In the genomic region with DNA sequence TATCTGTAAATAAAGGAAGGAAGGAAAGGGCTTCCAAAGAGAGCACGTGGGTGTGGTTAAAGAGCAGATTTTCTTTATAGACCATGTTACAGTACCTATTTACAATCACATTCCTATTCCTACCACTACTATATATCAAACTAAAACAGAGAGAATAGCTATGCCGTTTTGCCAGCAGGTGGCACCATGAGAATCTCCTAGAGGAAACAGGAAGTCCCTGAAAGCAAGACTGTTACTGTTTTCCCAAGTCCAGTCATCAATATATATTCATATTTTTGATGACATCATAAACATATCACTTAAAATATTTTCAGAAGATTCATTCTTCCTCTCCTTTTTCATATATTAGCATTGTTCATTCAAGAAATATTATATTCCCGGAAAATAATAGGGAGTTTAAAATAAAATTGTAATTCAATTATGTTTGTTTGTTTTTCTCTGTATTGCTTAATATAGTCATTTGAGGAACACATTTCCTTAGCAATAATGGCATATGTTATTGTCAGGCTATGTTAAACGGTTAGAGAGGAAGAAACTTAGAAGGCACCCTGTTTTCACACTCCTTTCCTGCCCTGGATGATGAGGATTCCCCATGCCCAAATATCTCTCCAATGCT, we compare ENCODE assay signal across 8 cellular contexts.
A peak's percentile ranks its signal among the peaks of the same experiment; 100 is the strongest.
DNase-seq lines count a peak whose midpoint lies in the region; ATAC-seq and TF ChIP-seq lines count a peak whose summit lies in the region.

No MANE protein-coding gene starts in this region.

- TF ChIP-seq CTCF in GM12873 (IDR thresholded peaks at IDR 0.05; ENCODE audit: insufficient read depth, low read depth, low read length, missing control alignments) (peak; percentile 76), astrocyte of the cerebellum (IDR thresholded peaks at IDR 0.05; ENCODE audit: low read depth, low read length, missing control alignments) (peak; percentile 80)

- in situ Hi-C loops in astrocyte of the cerebellum (cut with HindIII; ENCODE audit: low sequenced_read_pairs), result loop anchor here (25.0 kb wide), 1 partner anchor 458 kb away; a partner anchor contains a TSS

- CTCF ChIA-PET in HEK293T (lab: Yijun Ruan, JAX), result interaction anchor here (1.3 to 1.7 kb wide), 2 partner anchors 320 to 462 kb away, joined by 4 to 6 read pairs; no protein-coding TSS in a partner anchor

- POLR2A ChIA-PET in HEK293T (lab: Yijun Ruan, JAX), result no interaction called here

- H3K4me3 ChIP-seq in astrocyte of the cerebellum (ENCODE audit: low read depth, low read length), result no peak overlapping the region

- ATAC-seq in HG03139 (IDR thresholded peaks at IDR 0.05; ENCODE audit: unreplicated experiment), result no peak

- DNase-seq in HEK293T (ENCODE audit: extremely low spot score) (peak; percentile 72), NCI-H1092 treated with DMSO at 0.1 percent for 48 hours (lab: John Stamatoyannopoulos, UW) (peak; percentile 84), SKM-1 (lab: John Stamatoyannopoulos, UW; ENCODE audit: unreplicated experiment) (peak; percentile 90), astrocyte of the cerebellum (ENCODE audit: low read depth) (peak; percentile 79), iPS DF 4.7 (ENCODE audit: extremely low read depth, low spot score) (peak; percentile 41)
- peak; percentile 25 to 40 (median 30) for DNase-seq in stimulated activated CD4-positive, alpha-beta T cell treated with anti-CD3 and anti-CD28 coated beads, Interleukin-12 subunit alpha, Interleukin-12 subunit beta, amount 100 ng/mL, for 48 hours (ENCODE audit: low read depth in 2 of 3, low spot score in 1 of 3)

TF ChIP-seq in HEK293T, 16 proteins besides CTCF, POLR2A, EP300 and RAD21:
- no peak for TF ChIP-seq FOXK2 (IDR thresholded peaks at IDR 0.05)
- peak; percentile 44; the same call in 1 of the 2 replicates for TF ChIP-seq ELF4 (IDR thresholded peaks at IDR 0.05)
TF ChIP-seq in HEK293T: peak in this region for 1.

Comparison
In these comparisons a context has a peak if more than half of its experiments do, and no peak if none do; other contexts are left out.
1. DNase-seq: peak in every context shown above with its lines; median percentile 90 in SKM-1; 84 in NCI-H1092 treated with DMSO at 0.1 percent for 48 hours; 79 in astrocyte of the cerebellum; 72 in HEK293T; 41 in iPS DF 4.7; 30 in stimulated activated CD4-positive, alpha-beta T cell treated with anti-CD3 and anti-CD28 coated beads, Interleukin-12 subunit alpha, Interleukin-12 subunit beta, amount 100 ng/mL, for 48 hours.